Comparison of ENCODE assay signal across 16 cellular contexts in the genomic region with DNA sequence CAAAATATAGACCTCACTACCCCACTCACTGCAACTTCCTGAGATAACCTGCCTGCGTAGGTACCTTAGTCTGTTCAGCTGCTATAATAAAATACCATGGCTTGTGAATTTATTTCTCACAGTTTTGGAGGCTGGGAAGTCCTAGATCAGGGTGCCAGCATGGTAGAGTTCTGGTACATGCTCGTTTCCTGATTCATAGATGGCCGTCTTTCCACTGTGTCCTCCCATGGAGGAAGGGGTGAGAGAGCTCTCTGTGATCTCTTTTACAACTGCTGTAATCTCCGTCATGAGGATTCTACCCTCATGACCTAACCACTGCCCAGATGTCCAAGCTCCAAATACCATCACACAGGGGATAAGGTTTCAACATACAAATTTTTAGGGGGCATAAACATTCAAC. TPM values are rescaled to one million over a fixed set of nuclear protein-coding genes. Genes with fewer than 3 reads are reported as not detected.
A peak's percentile ranks its signal among the peaks of the same experiment; 100 is the strongest.
DNase-seq lines count a peak whose midpoint lies in the region; ATAC-seq, FAIRE-seq and TF ChIP-seq lines count a peak whose summit lies in the region.
"Had no signal": no experiment of that assay in that cellular context is flagged by ENCODE, and none has a peak within 500 bp of the region (broad histone marks: within the 10 kb centered on the region; RNA-seq: fewer than 3 reads in every experiment).

No MANE protein-coding gene starts in this region.

- WGBS in small intestine, 3 donors = 75 to 81% (median 75%) methylated on average over 4 of the region's 4 CpGs
- 4% methylated on average over 4 of the region's 4 CpGs for WGBS in HepG2 (ENCODE audit: low lambda C conversion rate)

- in situ Hi-C loops in HepG2 (cut with HindIII; ENCODE audit: extremely low pct_ligation_motif_present, low pct_unique_long_range_greater_than_20kb) = no loop called here

- TF ChIP-seq CTCF in astrocyte (IDR thresholded peaks at IDR 0.05; ENCODE audit: insufficient read depth, low read depth, low read length) = no peak
- TF ChIP-seq CTCF in osteocyte (IDR thresholded peaks at IDR 0.05) = no peak
- TF ChIP-seq CTCF in HepG2 (CRISPR knock-in tag; IDR thresholded peaks at IDR 0.05) = no peak

- peaks cover 14% of the 10 kb centered on the region for H3K27me3 Mint-ChIP-seq in astrocyte (ENCODE audit: low read depth, unreplicated experiment)
- H3K27me3 Mint-ChIP-seq in osteocyte (ENCODE audit: unreplicated experiment) = peaks cover 10% of the 10 kb centered on the region

- CTCF ChIA-PET in HepG2 (lab: Yijun Ruan, JAX; ENCODE audit: low intra/inter-chr PET ratio, low total read pairs) = no interaction called here

- H3K9me3 ChIP-seq in BLaER1 (no peaks in the 10 kb centered on the region), astrocyte (ENCODE audit: insufficient read depth, low read depth, low read length) (no peaks in the 10 kb centered on the region), skeletal muscle satellite cell (replicated peaks; ENCODE audit: low read length) (no peaks in the 10 kb centered on the region), small intestine (ENCODE audit: control insufficient read depth, low read depth) (no peaks in the 10 kb centered on the region), HepG2 (ENCODE audit: low read length) (no peaks in the 10 kb centered on the region)

- no peak for TF ChIP-seq EP300 in HepG2 (IDR thresholded peaks at IDR 0.05; ENCODE audit: low read depth in 2 of 2, low read length in 2 of 2)
- no peak for TF ChIP-seq EP300 in HepG2 (CRISPR knock-in tag; IDR thresholded peaks at IDR 0.05; ENCODE audit: borderline replicate concordance)

- H3K27ac ChIP-seq in BLaER1 (peak overlapping the region; percentile 79), astrocyte (ENCODE audit: low read depth, low read length) (peak overlapping the region; percentile 22), small intestine (ENCODE audit: low read depth in 1 of 2, low read length in 1 of 2) (no peak overlapping the region), HepG2 (ENCODE audit: extremely low read length, insufficient read depth, low read length) (no peak overlapping the region)
- H3K27ac ChIP-seq: HL-60 had no signal

- no peak for TF ChIP-seq RAD21 in HepG2 (CRISPR knock-in tag; IDR thresholded peaks at IDR 0.05)

- H3K4me2 ChIP-seq in BLaER1 (peak overlapping the region; percentile 87), astrocyte (ENCODE audit: low read length) (peak overlapping the region; percentile 59), skeletal muscle satellite cell (ENCODE audit: low read length) (peak overlapping the region; percentile 37), HepG2 (ENCODE audit: low read depth, low read length) (no peak overlapping the region)
- H3K4me2 ChIP-seq: GM23338 had no signal

- FAIRE-seq in astrocyte (lab: Jason Lieb, UNC) (no peak), small intestine (lab: Jason Lieb, UNC) (no peak), HepG2 (lab: Jason Lieb, UNC) (no peak)

- H3K27ac Mint-ChIP-seq in astrocyte (ENCODE audit: unreplicated experiment) (peak overlapping the region; percentile 51), osteocyte (ENCODE audit: unreplicated experiment) (peak overlapping the region; percentile 50)
- H3K27ac Mint-ChIP-seq: CD4-positive, alpha-beta T cell; GM23338 had no signal

- H3K79me2 ChIP-seq in astrocyte (ENCODE audit: insufficient read depth, low read length) (no peaks in the 10 kb centered on the region), HepG2 (ENCODE audit: insufficient read depth, low read length) (no peaks in the 10 kb centered on the region)

- no peaks in the 10 kb centered on the region for H3K36me3 Mint-ChIP-seq in astrocyte (ENCODE audit: low read depth, unreplicated experiment)
- no peaks in the 10 kb centered on the region for H3K36me3 Mint-ChIP-seq in osteocyte (ENCODE audit: unreplicated experiment)

- H3K4me1 ChIP-seq in BLaER1 = peaks cover 84% of the 10 kb centered on the region
- H3K4me1 ChIP-seq in astrocyte (ENCODE audit: insufficient read depth, low read length) = peaks cover 30% of the 10 kb centered on the region
- H3K4me1 ChIP-seq in skeletal muscle satellite cell (ENCODE audit: control insufficient read depth, insufficient read depth, low read length) = peaks cover 28% of the 10 kb centered on the region
- H3K4me1 ChIP-seq in small intestine (ENCODE audit: control insufficient read depth in 2 of 2, insufficient read depth in 1 of 2, low read depth in 1 of 2, low read length in 1 of 2) = no peaks in the 10 kb centered on the region
- no peaks in the 10 kb centered on the region for H3K4me1 ChIP-seq in HepG2 (ENCODE audit: insufficient read depth, low read length)

- H3K4me3 Mint-ChIP-seq in astrocyte (ENCODE audit: unreplicated experiment) (no peak overlapping the region), osteocyte (ENCODE audit: unreplicated experiment) (no peak overlapping the region)
- H3K4me3 Mint-ChIP-seq: CD4-positive, alpha-beta T cell; GM23338 had no signal

- H3K4me1 Mint-ChIP-seq in astrocyte (ENCODE audit: low read depth, unreplicated experiment) (peaks cover 38% of the 10 kb centered on the region), osteocyte (ENCODE audit: unreplicated experiment) (peaks cover 29% of the 10 kb centered on the region)

- intact Hi-C loops in HepG2 (cut with micrococcal nuclease; ENCODE audit: unreplicated experiment) = no loop called here

- DNase-seq in astrocyte (ENCODE audit: low read depth) (no peak), osteocyte (ENCODE audit: extremely low spot score, unreplicated experiment) (no peak), UCSD-AML1 (lab: John Stamatoyannopoulos, UW; ENCODE audit: unreplicated experiment) (no peak), NCI-H774 (lab: John Stamatoyannopoulos, UW) (no peak), small intestine (no peak), HepG2 (ENCODE audit: low spot score) (no peak)
- DNase-seq: 8988T; AML-193; Calu3; CD4-positive, alpha-beta T cell; DMS 273 treated with DMSO at 0.1 percent for 48 hours had no signal

- BruUV-seq in HepG2 (replicated peaks; lab: Mats Ljungman, UMichigan) = no TSS peak

- POLR2A ChIA-PET in HepG2 (lab: Yijun Ruan, JAX) = no interaction called here

- H4K20me1 ChIP-seq in BLaER1 (no peaks in the 10 kb centered on the region), astrocyte (ENCODE audit: insufficient read depth, low read length) (no peaks in the 10 kb centered on the region), HepG2 (ENCODE audit: insufficient read depth, low read length) (no peaks in the 10 kb centered on the region)

- no peak overlapping the region for H3K4me3 ChIP-seq in BLaER1
- no peak overlapping the region for H3K4me3 ChIP-seq in astrocyte (ENCODE audit: insufficient read depth, low read depth, low read length)
- H3K4me3 ChIP-seq in skeletal muscle satellite cell (ENCODE audit: low read length) = peak overlapping the region; percentile 26
- H3K4me3 ChIP-seq in small intestine (ENCODE audit: low read depth in 1 of 2, low read length in 2 of 2) = no peak overlapping the region
- H3K4me3 ChIP-seq in HepG2 (replicated peaks in 1 of 3; ENCODE audit: insufficient read depth in 1 of 3, low read depth in 2 of 3, low read length in 3 of 3) = no peak overlapping the region
- H3K4me3 ChIP-seq: GM23338 had no signal

- no peaks in the 10 kb centered on the region for H3K36me3 ChIP-seq in BLaER1
- H3K36me3 ChIP-seq in astrocyte (ENCODE audit: insufficient read depth, low read length) = no peaks in the 10 kb centered on the region
- H3K36me3 ChIP-seq in skeletal muscle satellite cell (ENCODE audit: insufficient read depth, low read length) = no peaks in the 10 kb centered on the region
- no peaks in the 10 kb centered on the region for H3K36me3 ChIP-seq in small intestine (ENCODE audit: control insufficient read depth in 2 of 2, insufficient read depth in 2 of 2, low read length in 2 of 2)
- no peaks in the 10 kb centered on the region for H3K36me3 ChIP-seq in HepG2 (replicated peaks in 1 of 2; ENCODE audit: control insufficient read depth in 1 of 2, insufficient read depth in 2 of 2, low read length in 2 of 2)

- H3K27me3 ChIP-seq in BLaER1 (no peaks in the 10 kb centered on the region), astrocyte (ENCODE audit: insufficient read depth, low read length) (no peaks in the 10 kb centered on the region), skeletal muscle satellite cell (ENCODE audit: control insufficient read depth, insufficient read depth, low read length) (no peaks in the 10 kb centered on the region), small intestine (ENCODE audit: control insufficient read depth in 2 of 2, insufficient read depth in 2 of 2, low read length in 2 of 2) (peaks cover 0 to 6% of the 10 kb centered on the region in 2 donors), HepG2 (ENCODE audit: control insufficient read depth in 1 of 2, insufficient read depth in 2 of 2, low read length in 2 of 2) (peaks cover 5 to 46% of the 10 kb centered on the region in 2 experiments; a peak in 3 of 5 replicates)

- H3K9ac ChIP-seq in BLaER1 = peak overlapping the region; percentile 20; the same call in 1 of the 2 replicates
- no peak overlapping the region for H3K9ac ChIP-seq in astrocyte (ENCODE audit: low read length)
- H3K9ac ChIP-seq in skeletal muscle satellite cell (ENCODE audit: low read depth, low read length) = peak overlapping the region; percentile 9
- no peak overlapping the region for H3K9ac ChIP-seq in HepG2 (ENCODE audit: insufficient read depth, low read depth, low read length)

- H2AFZ ChIP-seq in astrocyte (ENCODE audit: low read depth, low read length) (no peak overlapping the region), HepG2 (ENCODE audit: low read length) (no peak overlapping the region)

- TF ChIP-seq POLR2A in HepG2 (IDR thresholded peaks at IDR 0.05; ENCODE audit: insufficient read depth in 1 of 2, low read depth in 2 of 2, low read length in 2 of 2) = no peak

- H3K9me3 Mint-ChIP-seq in astrocyte (ENCODE audit: unreplicated experiment) (peaks cover 6% of the 10 kb centered on the region), osteocyte (ENCODE audit: unreplicated experiment) (no peaks in the 10 kb centered on the region)
- H3K9me3 Mint-ChIP-seq: CD4-positive, alpha-beta T cell; GM23338 had no signal

- no peak for ATAC-seq in HepG2

RNA-seq across cellular contexts. Expression of a gene that starts 49.7 kb away (rescaled TPM):
- total RNA-seq in astrocyte (0.27 and 0.60 TPM in 2 replicates), osteocyte (0.31 and 0.40 TPM in 2 replicates), HepG2 (2016; rRNA removed; fragmentation: Illumina TruSeq; extraction: Trizol) (not detected in 2 replicates)
- under 0.01 and 0.22 TPM in 2 replicates for total RNA-seq in skeletal muscle satellite cell (2012; rRNA removed)
- polyA plus RNA-seq in small intestine (under 1 TPM in 1 of 3 donors, not detected in 2; 0.01 TPM), HepG2 (2011; rRNA removed) (not detected in 2 replicates)
- total RNA-seq in HepG2 (2016; cell fraction: cytosol; rRNA removed; fragmentation: Illumina TruSeq; extraction: Trizol; ENCODE audit: low read depth) = not detected in 2 replicates
- total RNA-seq in HepG2 (2016; cell fraction: insoluble cytoplasmic fraction; rRNA removed; fragmentation: Illumina TruSeq; extraction: Trizol) = not detected in 2 replicates
- not detected in 2 replicates for total RNA-seq in HepG2 (2016; cell fraction: membrane; rRNA removed; fragmentation: Illumina TruSeq; extraction: Trizol)
- not detected in 2 replicates for total RNA-seq in HepG2 (2016; cell fraction: nucleus; rRNA removed; fragmentation: Illumina TruSeq; extraction: Trizol)
- polyA plus RNA-seq in HepG2 (2011; cell fraction: cytosol; rRNA removed) = not detected in 2 replicates
- polyA plus RNA-seq in HepG2 (2011; cell fraction: nucleus; rRNA removed) = not detected in 2 replicates
- not detected in 2 replicates for polyA plus RNA-seq in HepG2 (2012)
- polyA plus RNA-seq in HepG2 (2016; cell fraction: cytosol; fragmentation: Illumina TruSeq; extraction: Trizol; ENCODE audit: low read depth) = not detected in 2 replicates
- polyA plus RNA-seq in HepG2 (2016; cell fraction: insoluble cytoplasmic fraction; fragmentation: Illumina TruSeq; extraction: Trizol; ENCODE audit: low read depth) = not detected in 2 replicates
- not detected in 2 replicates for polyA plus RNA-seq in HepG2 (2016; cell fraction: membrane; fragmentation: Illumina TruSeq; extraction: Trizol; ENCODE audit: low read depth)
- polyA plus RNA-seq in HepG2 (2016; cell fraction: nucleus; fragmentation: Illumina TruSeq; extraction: Trizol; ENCODE audit: insufficient read depth, low read depth) = not detected in 2 replicates
- not detected in 2 replicates for polyA minus RNA-seq in HepG2 (2011; rRNA and poly(A)+ RNA removed; ENCODE audit: low replicate concordance)
- not detected in 2 replicates for polyA minus RNA-seq in HepG2 (2011; cell fraction: cytosol; rRNA and poly(A)+ RNA removed)
- not detected in 2 replicates for polyA minus RNA-seq in HepG2 (2011; cell fraction: nucleus; rRNA and poly(A)+ RNA removed)
- total RNA-seq: Calu3; CD4-positive, alpha-beta T cell; H7 had no signal

Comparison
In these comparisons a context has a peak if more than half of its experiments do, and no peak if none do; other contexts are left out.
1. H3K27ac ChIP-seq: peak in BLaER1 (single experiment) and astrocyte (single experiment); none in small intestine (0 of 2) and HepG2 (single experiment).
2. H3K9ac ChIP-seq: peak in BLaER1 (single experiment) and skeletal muscle satellite cell (single experiment); none in astrocyte (single experiment) and HepG2 (single experiment).